1 cellular context compared by ENCODE assay signal in the genomic region with DNA sequence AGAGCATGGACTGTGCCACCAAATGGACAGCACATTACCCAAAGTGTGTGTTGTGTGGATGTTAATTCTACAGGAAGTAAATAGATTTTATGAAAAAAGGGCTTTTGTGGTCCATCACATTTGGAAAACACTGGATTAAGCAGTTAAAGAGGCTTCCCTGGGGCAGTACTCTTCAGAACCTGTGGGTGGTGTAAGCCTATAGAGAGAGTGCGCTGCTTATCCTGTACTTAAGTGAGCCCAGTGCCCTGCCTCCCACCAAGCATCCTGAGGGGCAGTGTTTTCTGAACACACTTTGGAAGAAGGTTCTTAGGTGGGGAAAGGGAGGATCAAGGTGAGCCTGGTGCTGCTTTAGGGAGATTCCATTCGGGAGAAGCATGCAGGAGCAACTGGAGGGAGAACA.
TF ChIP-seq lines count a peak whose summit lies in the region.

No MANE protein-coding gene starts in this region.

TF ChIP-seq in GM23338, 12 proteins besides CTCF, POLR2A, EP300 and RAD21 (continued from another document):
- no peak for TF ChIP-seq STAT1 (IDR thresholded peaks at IDR 0.05; ENCODE audit: unreplicated experiment)
- TF ChIP-seq ZNF331 (CRISPR knock-in tag; IDR thresholded peaks at IDR 0.05; ENCODE audit: low read depth): no peak
- TF ChIP-seq, protein P1, sequence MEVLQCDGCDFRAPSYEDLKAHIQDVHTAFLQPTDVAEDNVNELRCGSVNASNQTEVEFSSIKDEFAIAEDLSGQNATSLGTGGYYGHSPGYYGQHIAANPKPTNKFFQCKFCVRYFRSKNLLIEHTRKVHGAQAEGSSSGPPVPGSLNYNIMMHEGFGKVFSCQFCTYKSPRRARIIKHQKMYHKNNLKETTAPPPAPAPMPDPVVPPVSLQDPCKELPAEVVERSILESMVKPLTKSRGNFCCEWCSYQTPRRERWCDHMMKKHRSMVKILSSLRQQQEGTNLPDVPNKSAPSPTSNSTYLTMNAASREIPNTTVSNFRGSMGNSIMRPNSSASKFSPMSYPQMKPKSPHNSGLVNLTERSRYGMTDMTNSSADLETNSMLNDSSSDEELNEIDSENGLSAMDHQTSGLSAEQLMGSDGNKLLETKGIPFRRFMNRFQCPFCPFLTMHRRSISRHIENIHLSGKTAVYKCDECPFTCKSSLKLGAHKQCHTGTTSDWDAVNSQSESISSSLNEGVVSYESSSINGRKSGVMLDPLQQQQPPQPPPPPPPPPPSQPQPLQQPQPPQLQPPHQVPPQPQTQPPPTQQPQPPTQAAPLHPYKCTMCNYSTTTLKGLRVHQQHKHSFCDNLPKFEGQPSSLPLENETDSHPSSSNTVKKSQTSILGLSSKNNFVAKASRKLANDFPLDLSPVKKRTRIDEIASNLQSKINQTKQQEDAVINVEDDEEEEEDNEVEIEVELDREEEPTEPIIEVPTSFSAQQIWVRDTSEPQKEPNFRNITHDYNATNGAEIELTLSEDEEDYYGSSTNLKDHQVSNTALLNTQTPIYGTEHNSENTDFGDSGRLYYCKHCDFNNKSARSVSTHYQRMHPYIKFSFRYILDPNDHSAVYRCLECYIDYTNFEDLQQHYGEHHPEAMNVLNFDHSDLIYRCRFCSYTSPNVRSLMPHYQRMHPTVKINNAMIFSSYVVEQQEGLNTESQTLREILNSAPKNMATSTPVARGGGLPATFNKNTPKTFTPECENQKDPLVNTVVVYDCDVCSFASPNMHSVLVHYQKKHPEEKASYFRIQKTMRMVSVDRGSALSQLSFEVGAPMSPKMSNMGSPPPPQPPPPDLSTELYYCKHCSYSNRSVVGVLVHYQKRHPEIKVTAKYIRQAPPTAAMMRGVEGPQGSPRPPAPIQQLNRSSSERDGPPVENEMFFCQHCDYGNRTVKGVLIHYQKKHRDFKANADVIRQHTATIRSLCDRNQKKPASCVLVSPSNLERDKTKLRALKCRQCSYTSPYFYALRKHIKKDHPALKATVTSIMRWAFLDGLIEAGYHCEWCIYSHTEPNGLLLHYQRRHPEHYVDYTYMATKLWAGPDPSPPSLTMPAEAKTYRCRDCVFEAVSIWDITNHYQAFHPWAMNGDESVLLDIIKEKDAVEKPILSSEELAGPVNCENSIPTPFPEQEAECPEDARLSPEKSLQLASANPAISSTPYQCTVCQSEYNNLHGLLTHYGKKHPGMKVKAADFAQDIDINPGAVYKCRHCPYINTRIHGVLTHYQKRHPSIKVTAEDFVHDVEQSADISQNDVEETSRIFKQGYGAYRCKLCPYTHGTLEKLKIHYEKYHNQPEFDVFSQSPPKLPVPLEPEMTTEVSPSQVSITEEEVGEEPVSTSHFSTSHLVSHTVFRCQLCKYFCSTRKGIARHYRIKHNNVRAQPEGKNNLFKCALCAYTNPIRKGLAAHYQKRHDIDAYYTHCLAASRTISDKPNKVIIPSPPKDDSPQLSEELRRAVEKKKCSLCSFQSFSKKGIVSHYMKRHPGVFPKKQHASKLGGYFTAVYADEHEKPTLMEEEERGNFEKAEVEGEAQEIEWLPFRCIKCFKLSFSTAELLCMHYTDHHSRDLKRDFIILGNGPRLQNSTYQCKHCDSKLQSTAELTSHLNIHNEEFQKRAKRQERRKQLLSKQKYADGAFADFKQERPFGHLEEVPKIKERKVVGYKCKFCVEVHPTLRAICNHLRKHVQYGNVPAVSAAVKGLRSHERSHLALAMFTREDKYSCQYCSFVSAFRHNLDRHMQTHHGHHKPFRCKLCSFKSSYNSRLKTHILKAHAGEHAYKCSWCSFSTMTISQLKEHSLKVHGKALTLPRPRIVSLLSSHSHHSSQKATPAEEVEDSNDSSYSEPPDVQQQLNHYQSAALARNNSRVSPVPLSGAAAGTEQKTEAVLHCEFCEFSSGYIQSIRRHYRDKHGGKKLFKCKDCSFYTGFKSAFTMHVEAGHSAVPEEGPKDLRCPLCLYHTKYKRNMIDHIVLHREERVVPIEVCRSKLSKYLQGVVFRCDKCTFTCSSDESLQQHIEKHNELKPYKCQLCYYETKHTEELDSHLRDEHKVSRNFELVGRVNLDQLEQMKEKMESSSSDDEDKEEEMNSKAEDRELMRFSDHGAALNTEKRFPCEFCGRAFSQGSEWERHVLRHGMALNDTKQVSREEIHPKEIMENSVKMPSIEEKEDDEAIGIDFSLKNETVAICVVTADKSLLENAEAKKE (CRISPR knock-in tag; IDR thresholded peaks at IDR 0.05): no peak
- no peak for TF ChIP-seq CREB1 (CRISPR knock-in tag; IDR thresholded peaks at IDR 0.05; ENCODE audit: low read depth)
- no peak for TF ChIP-seq JUNB (IDR thresholded peaks at IDR 0.05; ENCODE audit: unreplicated experiment)
- no peak for TF ChIP-seq POLR2AphosphoS5 (IDR thresholded peaks at IDR 0.05; ENCODE audit: low read depth)
- TF ChIP-seq EZH2 (IDR thresholded peaks at IDR 0.05; ENCODE audit: low read depth, unreplicated experiment): no peak
- no peak for TF ChIP-seq EZH2phosphoT487 (IDR thresholded peaks at IDR 0.05; ENCODE audit: unreplicated experiment)
TF ChIP-seq in GM23338: peak in this region for 0.
